In the genomic region with DNA sequence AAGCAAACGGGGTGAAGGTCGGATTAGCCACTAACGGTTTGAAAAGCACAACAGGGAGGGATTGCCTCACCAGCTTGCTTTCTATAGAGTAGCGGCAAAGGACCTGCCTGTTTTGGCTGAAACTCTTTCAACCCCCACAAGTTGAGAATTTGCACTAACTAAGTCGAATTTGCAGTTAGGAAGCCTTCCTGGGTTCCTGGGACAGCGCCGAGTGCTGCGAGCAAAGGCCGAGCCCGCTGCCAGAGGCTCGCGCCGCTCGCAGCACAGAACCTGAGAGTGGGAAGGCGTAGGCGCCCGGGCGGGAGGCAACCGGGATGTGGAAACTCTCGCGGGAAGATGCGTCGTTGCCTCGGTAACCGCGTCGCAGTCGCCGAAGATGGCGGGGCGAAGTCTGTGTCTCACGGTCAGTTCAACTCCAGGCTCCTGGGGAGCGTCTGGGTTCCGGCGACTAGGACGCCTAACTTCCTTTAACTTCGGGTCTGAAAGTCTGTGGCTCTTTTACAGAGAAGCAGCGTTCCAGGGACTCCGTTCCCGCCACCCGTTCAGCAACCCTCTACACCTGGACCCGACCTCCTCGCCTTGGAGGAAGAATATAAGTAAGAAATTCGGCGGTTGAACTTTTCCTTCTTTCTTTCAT, we compare ENCODE assay signal across 1 cellular context.
TF ChIP-seq lines count a peak whose summit lies in the region.

A gene (plus strand): TSS at position 352 of the 637 bp plus-strand sequence. CDS start 25 bp downstream, at position 377.

TF ChIP-seq in HEK293, 187 proteins besides CTCF, POLR2A, EP300 and RAD21 (continued from another document):
- TF ChIP-seq, protein P1, sequence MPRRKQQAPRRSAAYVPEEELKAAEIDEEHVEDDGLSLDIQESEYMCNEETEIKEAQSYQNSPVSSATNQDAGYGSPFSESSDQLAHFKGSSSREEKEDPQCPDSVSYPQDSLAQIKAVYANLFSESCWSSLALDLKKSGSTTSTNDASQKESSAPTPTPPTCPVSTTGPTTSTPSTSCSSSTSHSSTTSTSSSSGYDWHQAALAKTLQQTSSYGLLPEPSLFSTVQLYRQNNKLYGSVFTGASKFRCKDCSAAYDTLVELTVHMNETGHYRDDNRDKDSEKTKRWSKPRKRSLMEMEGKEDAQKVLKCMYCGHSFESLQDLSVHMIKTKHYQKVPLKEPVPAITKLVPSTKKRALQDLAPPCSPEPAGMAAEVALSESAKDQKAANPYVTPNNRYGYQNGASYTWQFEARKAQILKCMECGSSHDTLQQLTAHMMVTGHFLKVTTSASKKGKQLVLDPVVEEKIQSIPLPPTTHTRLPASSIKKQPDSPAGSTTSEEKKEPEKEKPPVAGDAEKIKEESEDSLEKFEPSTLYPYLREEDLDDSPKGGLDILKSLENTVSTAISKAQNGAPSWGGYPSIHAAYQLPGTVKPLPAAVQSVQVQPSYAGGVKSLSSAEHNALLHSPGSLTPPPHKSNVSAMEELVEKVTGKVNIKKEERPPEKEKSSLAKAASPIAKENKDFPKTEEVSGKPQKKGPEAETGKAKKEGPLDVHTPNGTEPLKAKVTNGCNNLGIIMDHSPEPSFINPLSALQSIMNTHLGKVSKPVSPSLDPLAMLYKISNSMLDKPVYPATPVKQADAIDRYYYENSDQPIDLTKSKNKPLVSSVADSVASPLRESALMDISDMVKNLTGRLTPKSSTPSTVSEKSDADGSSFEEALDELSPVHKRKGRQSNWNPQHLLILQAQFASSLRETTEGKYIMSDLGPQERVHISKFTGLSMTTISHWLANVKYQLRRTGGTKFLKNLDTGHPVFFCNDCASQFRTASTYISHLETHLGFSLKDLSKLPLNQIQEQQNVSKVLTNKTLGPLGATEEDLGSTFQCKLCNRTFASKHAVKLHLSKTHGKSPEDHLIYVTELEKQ (tag by site-specific recombination; IDR thresholded peaks at IDR 0.05; ENCODE audit: borderline replicate concordance) = no peak
- TF ChIP-seq GLIS1 (tag by site-specific recombination; IDR thresholded peaks at IDR 0.05) (peak; percentile 44), ZNF610 (tag by site-specific recombination; IDR thresholded peaks at IDR 0.05; ENCODE audit: borderline replicate concordance) (peak; percentile 59; the same call in 1 of the 2 replicates), ZBTB48 (tag by site-specific recombination; IDR thresholded peaks at IDR 0.05) (peak; percentile 23; the same call in 1 of the 2 replicates), ZBTB17 (tag by site-specific recombination; IDR thresholded peaks at IDR 0.05) (peak; percentile 71), YY1 (tag by site-specific recombination; IDR thresholded peaks at IDR 0.05) (peak; percentile 48; the same call in 1 of the 2 replicates), ZFHX2 (tag by site-specific recombination; conservative IDR thresholded peaks at IDR 0.05) (peak; percentile 80), ZNF600 (tag by site-specific recombination; IDR thresholded peaks at IDR 0.05) (peak; percentile 46; the same call in 1 of the 2 replicates), EGR2 (tag by site-specific recombination; IDR thresholded peaks at IDR 0.05; ENCODE audit: low read depth) (peak; percentile 57; the same call in 1 of the 2 replicates), ZNF335 (tag by site-specific recombination; conservative IDR thresholded peaks at IDR 0.05) (peak; percentile 90), KLF1 (tag by site-specific recombination; IDR thresholded peaks at IDR 0.05) (no peak), ZNF558 (tag by site-specific recombination; IDR thresholded peaks at IDR 0.05) (no peak), SP7 (tag by site-specific recombination; IDR thresholded peaks at IDR 0.05) (0 out of 2 replicates have a peak, but pooled peaks have one; percentile 31), ZNF366 (tag by site-specific recombination; conservative IDR thresholded peaks at IDR 0.05) (0 out of 2 replicates have a peak, but pooled peaks have one; percentile 20)
- TF ChIP-seq, protein P2, sequence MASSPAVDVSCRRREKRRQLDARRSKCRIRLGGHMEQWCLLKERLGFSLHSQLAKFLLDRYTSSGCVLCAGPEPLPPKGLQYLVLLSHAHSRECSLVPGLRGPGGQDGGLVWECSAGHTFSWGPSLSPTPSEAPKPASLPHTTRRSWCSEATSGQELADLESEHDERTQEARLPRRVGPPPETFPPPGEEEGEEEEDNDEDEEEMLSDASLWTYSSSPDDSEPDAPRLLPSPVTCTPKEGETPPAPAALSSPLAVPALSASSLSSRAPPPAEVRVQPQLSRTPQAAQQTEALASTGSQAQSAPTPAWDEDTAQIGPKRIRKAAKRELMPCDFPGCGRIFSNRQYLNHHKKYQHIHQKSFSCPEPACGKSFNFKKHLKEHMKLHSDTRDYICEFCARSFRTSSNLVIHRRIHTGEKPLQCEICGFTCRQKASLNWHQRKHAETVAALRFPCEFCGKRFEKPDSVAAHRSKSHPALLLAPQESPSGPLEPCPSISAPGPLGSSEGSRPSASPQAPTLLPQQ (tag by site-specific recombination; IDR thresholded peaks at IDR 0.05) = peak; percentile 46; the same call in 1 of the 2 replicates
- TF ChIP-seq, protein P3, sequence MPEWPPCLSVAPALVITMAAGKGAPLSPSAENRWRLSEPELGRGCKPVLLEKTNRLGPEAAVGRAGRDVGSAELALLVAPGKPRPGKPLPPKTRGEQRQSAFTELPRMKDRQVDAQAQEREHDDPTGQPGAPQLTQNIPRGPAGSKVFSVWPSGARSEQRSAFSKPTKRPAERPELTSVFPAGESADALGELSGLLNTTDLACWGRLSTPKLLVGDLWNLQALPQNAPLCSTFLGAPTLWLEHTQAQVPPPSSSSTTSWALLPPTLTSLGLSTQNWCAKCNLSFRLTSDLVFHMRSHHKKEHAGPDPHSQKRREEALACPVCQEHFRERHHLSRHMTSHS (tag by site-specific recombination; IDR thresholded peaks at IDR 0.05) = no peak
TF ChIP-seq in HEK293: peak in this region for 21.
